Comparison of ENCODE assay signal across 1 cellular context in genomic region chr3:114307841-114308228, GRCh38.
TF ChIP-seq lines count a peak whose summit lies in the region.

No MANE protein-coding gene starts in this region.

TF ChIP-seq in WTC11, 78 proteins besides CTCF, POLR2A, EP300 and RAD21 (continued from another document):
- TF ChIP-seq, protein P1, sequence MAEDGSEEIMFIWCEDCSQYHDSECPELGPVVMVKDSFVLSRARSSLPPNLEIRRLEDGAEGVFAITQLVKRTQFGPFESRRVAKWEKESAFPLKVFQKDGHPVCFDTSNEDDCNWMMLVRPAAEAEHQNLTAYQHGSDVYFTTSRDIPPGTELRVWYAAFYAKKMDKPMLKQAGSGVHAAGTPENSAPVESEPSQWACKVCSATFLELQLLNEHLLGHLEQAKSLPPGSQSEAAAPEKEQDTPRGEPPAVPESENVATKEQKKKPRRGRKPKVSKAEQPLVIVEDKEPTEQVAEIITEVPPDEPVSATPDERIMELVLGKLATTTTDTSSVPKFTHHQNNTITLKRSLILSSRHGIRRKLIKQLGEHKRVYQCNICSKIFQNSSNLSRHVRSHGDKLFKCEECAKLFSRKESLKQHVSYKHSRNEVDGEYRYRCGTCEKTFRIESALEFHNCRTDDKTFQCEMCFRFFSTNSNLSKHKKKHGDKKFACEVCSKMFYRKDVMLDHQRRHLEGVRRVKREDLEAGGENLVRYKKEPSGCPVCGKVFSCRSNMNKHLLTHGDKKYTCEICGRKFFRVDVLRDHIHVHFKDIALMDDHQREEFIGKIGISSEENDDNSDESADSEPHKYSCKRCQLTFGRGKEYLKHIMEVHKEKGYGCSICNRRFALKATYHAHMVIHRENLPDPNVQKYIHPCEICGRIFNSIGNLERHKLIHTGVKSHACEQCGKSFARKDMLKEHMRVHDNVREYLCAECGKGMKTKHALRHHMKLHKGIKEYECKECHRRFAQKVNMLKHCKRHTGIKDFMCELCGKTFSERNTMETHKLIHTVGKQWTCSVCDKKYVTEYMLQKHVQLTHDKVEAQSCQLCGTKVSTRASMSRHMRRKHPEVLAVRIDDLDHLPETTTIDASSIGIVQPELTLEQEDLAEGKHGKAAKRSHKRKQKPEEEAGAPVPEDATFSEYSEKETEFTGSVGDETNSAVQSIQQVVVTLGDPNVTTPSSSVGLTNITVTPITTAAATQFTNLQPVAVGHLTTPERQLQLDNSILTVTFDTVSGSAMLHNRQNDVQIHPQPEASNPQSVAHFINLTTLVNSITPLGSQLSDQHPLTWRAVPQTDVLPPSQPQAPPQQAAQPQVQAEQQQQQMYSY (CRISPR knock-in tag; IDR thresholded peaks at IDR 0.05): no peak
- TF ChIP-seq, protein P2, sequence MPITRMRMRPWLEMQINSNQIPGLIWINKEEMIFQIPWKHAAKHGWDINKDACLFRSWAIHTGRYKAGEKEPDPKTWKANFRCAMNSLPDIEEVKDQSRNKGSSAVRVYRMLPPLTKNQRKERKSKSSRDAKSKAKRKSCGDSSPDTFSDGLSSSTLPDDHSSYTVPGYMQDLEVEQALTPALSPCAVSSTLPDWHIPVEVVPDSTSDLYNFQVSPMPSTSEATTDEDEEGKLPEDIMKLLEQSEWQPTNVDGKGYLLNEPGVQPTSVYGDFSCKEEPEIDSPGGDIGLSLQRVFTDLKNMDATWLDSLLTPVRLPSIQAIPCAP (CRISPR knock-in tag; IDR thresholded peaks at IDR 0.05): no peak
- no peak for TF ChIP-seq ZNF317 (CRISPR knock-in tag; IDR thresholded peaks at IDR 0.05; ENCODE audit: borderline replicate concordance, low read depth)
- no peak for TF ChIP-seq ZNF416 (CRISPR knock-in tag; IDR thresholded peaks at IDR 0.05)
- TF ChIP-seq GTF2I (CRISPR knock-in tag; conservative IDR thresholded peaks at IDR 0.05): no peak
- TF ChIP-seq ESRRA (CRISPR knock-in tag; IDR thresholded peaks at IDR 0.05; ENCODE audit: borderline replicate concordance): no peak
- TF ChIP-seq, protein P3, sequence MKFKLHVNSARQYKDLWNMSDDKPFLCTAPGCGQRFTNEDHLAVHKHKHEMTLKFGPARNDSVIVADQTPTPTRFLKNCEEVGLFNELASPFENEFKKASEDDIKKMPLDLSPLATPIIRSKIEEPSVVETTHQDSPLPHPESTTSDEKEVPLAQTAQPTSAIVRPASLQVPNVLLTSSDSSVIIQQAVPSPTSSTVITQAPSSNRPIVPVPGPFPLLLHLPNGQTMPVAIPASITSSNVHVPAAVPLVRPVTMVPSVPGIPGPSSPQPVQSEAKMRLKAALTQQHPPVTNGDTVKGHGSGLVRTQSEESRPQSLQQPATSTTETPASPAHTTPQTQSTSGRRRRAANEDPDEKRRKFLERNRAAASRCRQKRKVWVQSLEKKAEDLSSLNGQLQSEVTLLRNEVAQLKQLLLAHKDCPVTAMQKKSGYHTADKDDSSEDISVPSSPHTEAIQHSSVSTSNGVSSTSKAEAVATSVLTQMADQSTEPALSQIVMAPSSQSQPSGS (CRISPR knock-in tag; IDR thresholded peaks at IDR 0.05; ENCODE audit: borderline replicate concordance, low read depth): no peak
- no peak for TF ChIP-seq KAT7 (CRISPR knock-in tag; IDR thresholded peaks at IDR 0.05; ENCODE audit: borderline replicate concordance)
- TF ChIP-seq, protein P4, sequence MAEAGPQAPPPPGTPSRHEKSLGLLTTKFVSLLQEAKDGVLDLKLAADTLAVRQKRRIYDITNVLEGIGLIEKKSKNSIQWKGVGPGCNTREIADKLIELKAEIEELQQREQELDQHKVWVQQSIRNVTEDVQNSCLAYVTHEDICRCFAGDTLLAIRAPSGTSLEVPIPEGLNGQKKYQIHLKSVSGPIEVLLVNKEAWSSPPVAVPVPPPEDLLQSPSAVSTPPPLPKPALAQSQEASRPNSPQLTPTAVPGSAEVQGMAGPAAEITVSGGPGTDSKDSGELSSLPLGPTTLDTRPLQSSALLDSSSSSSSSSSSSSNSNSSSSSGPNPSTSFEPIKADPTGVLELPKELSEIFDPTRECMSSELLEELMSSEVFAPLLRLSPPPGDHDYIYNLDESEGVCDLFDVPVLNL (CRISPR knock-in tag; IDR thresholded peaks at IDR 0.05; ENCODE audit: borderline replicate concordance, low read depth): no peak
- TF ChIP-seq ZNF232 (CRISPR knock-in tag; IDR thresholded peaks at IDR 0.05): no peak
- TF ChIP-seq SOX15 (CRISPR knock-in tag; IDR thresholded peaks at IDR 0.05): no peak
- TF ChIP-seq ATF1 (CRISPR knock-in tag; IDR thresholded peaks at IDR 0.05): no peak
- no peak for TF ChIP-seq FOXP1 (CRISPR knock-in tag; IDR thresholded peaks at IDR 0.05; ENCODE audit: borderline replicate concordance)
- no peak for TF ChIP-seq NFATC4 (CRISPR knock-in tag; IDR thresholded peaks at IDR 0.05)
- TF ChIP-seq, protein P5, sequence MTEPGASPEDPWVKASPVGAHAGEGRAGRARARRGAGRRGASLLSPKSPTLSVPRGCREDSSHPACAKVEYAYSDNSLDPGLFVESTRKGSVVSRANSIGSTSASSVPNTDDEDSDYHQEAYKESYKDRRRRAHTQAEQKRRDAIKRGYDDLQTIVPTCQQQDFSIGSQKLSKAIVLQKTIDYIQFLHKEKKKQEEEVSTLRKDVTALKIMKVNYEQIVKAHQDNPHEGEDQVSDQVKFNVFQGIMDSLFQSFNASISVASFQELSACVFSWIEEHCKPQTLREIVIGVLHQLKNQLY (CRISPR knock-in tag; IDR thresholded peaks at IDR 0.05): no peak
